8 cellular contexts compared by ENCODE assay signal in the genomic region with DNA sequence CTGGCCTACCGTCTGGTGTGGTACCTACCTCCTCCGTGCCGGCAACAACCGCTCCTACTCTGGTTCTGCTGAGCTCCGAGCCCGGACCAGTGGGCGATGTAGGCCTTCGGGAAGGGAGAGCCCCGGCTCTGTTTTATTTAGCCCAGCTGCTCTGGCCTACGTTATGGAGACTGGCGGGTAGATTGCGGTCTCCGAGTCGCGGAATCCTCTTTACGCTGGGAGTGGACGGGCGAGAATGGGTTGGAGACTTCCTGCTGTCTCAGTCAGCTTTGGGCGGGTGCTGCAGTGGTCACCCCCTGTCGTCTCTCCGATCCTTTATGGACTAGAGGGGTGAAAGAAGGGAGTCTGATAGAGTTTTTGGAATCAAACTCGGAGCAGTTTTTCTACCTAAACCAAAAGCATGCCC. TPM values are rescaled to one million over a fixed set of nuclear protein-coding genes. Genes with fewer than 3 reads are reported as not detected.
A peak's percentile ranks its signal among the peaks of the same experiment; 100 is the strongest.
DNase-seq lines count a peak whose midpoint lies in the region; ATAC-seq lines count a peak whose summit lies in the region.

No MANE protein-coding gene starts in this region.

- POLR2A ChIA-PET in naive thymus-derived CD8-positive, alpha-beta T cell (lab: Charles Lee): interaction anchor here (1.2 to 3.8 kb wide), 8 partner anchors 18 to 576 kb away, joined by 3 to 67 read pairs (median 23); partner anchors contain the start of genes DLD and HBP1

- peak overlapping the region; percentile 90 to 100 (median 98) for H3K4me3 Mint-ChIP-seq in naive thymus-derived CD8-positive, alpha-beta T cell

- peaks cover 35% of the 10 kb centered on the region for H3K4me1 ChIP-seq in effector memory CD4-positive, alpha-beta T cell (ENCODE audit: control insufficient read depth, insufficient read depth, low read length, poor library complexity, severe bottlenecking)

- ATAC-seq in HG02642 (IDR thresholded peaks at IDR 0.05; ENCODE audit: poor library complexity, unreplicated experiment): peak; percentile 42
- peak; percentile 35 to 45 for ATAC-seq in naive thymus-derived CD8-positive, alpha-beta T cell

- H3K27ac ChIP-seq in effector memory CD4-positive, alpha-beta T cell (ENCODE audit: insufficient read depth, low read length, poor library complexity, severe bottlenecking): peak overlapping the region; percentile 100

- H3K9me3 ChIP-seq in effector memory CD4-positive, alpha-beta T cell (ENCODE audit: control insufficient read depth, low read length): no peaks in the 10 kb centered on the region

- no peaks in the 10 kb centered on the region for H3K27me3 ChIP-seq in effector memory CD4-positive, alpha-beta T cell (replicated peaks; ENCODE audit: control insufficient read depth, insufficient read depth, low read length, poor library complexity, severe bottlenecking)

- H3K36me3 Mint-ChIP-seq in naive thymus-derived CD8-positive, alpha-beta T cell: peaks cover 0 to 11% (median 0%) of the 10 kb centered on the region in 3 donors

- H3K9me3 Mint-ChIP-seq in naive thymus-derived CD8-positive, alpha-beta T cell: no peaks in the 10 kb centered on the region

- peaks cover 4% of the 10 kb centered on the region for H3K36me3 ChIP-seq in effector memory CD4-positive, alpha-beta T cell (ENCODE audit: control insufficient read depth, insufficient read depth, low read length)

- peak overlapping the region; percentile 99 to 100 (median 100) for H3K27ac Mint-ChIP-seq in naive thymus-derived CD8-positive, alpha-beta T cell

- H3K4me1 Mint-ChIP-seq in naive thymus-derived CD8-positive, alpha-beta T cell: peaks cover 17 to 62% (median 42%) of the 10 kb centered on the region in 4 donors

- DNase-seq in NCI-H2029 (lab: John Stamatoyannopoulos, UW) (peak; percentile 11), NCI-H2029 treated with DMSO at 0.1 percent for 48 hours (lab: John Stamatoyannopoulos, UW) (no peak), NCI-H774 (lab: John Stamatoyannopoulos, UW) (peak; percentile 46), NCI-H2171 (lab: John Stamatoyannopoulos, UW) (no peak), COR-L47 (lab: John Stamatoyannopoulos, UW) (no peak)
- no peak for DNase-seq in effector memory CD4-positive, alpha-beta T cell
- DNase-seq in naive thymus-derived CD8-positive, alpha-beta T cell: no peak

- no peaks in the 10 kb centered on the region for H3K27me3 Mint-ChIP-seq in naive thymus-derived CD8-positive, alpha-beta T cell

- peak overlapping the region; percentile 79 for H3K4me3 ChIP-seq in effector memory CD4-positive, alpha-beta T cell (ENCODE audit: insufficient read depth, low read depth, low read length, poor library complexity, severe bottlenecking)

RNA-seq across cellular contexts. Expression of gene CBLL1, which starts 0.4 kb away (rescaled TPM):
- 10 to 100 TPM; 51.8 to 59.9 TPM for total RNA-seq in naive thymus-derived CD8-positive, alpha-beta T cell
- polyA plus RNA-seq in naive thymus-derived CD8-positive, alpha-beta T cell: 10 to 100 TPM; 44.8 to 56.3 (median 48.6) TPM

RNA-seq across cellular contexts. Expression of gene SLC26A3, which starts 58.7 kb away (rescaled TPM):
- total RNA-seq in naive thymus-derived CD8-positive, alpha-beta T cell: not detected
- polyA plus RNA-seq in naive thymus-derived CD8-positive, alpha-beta T cell: not detected

Comparison
In these comparisons a context has a peak if more than half of its experiments do, and no peak if none do; other contexts are left out.
1. DNase-seq: peak in NCI-H2029 (single experiment) and NCI-H774 (single experiment); none in NCI-H2029 treated with DMSO at 0.1 percent for 48 hours (single experiment), effector memory CD4-positive, alpha-beta T cell (0 of 3), naive thymus-derived CD8-positive, alpha-beta T cell (0 of 10), NCI-H2171 (single experiment) and COR-L47 (single experiment).